Comparison of ENCODE assay signal across 9 cellular contexts in the genomic region with DNA sequence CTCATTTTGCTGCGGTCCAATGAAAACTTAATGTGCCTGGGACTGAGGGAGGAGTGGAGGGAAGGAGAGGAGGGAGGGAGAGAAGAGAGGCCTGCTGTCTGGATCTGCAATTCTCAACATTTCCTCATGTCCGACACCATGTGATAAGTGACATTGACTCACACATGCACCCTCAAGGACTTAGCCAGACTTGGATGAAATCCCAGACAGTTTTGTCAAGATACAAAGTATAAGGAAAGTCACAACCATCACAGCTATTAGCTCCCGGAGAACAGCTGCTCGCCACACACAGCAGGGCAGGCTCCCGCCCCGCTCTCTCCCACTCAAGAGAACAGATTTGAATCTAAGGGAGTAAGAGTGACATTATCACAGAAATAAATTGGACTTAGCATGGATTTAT. TPM values are rescaled to one million over a fixed set of nuclear protein-coding genes. Genes with fewer than 3 reads are reported as not detected.
A peak's percentile ranks its signal among the peaks of the same experiment; 100 is the strongest.
DNase-seq lines count a peak whose midpoint lies in the region; ATAC-seq and TF ChIP-seq lines count a peak whose summit lies in the region.
"Had no signal": no experiment of that assay in that cellular context is flagged by ENCODE, and none has a peak within 500 bp of the region (broad histone marks: within the 10 kb centered on the region; RNA-seq: fewer than 3 reads in every experiment).

No MANE protein-coding gene starts in this region.

- H3K4me2 ChIP-seq in fibroblast of lung (ENCODE audit: extremely low read depth, insufficient read depth, low read length) = peak overlapping the region; percentile 32

- WGBS in ovary, 3 donors = 4 to 26% (median 12%) methylated on average over 6 of the region's 6 CpGs

- no peak overlapping the region for H3K9ac ChIP-seq in fibroblast of lung (ENCODE audit: insufficient read depth, low read length)

- no peak for TF ChIP-seq EP300 in ovary (IDR thresholded peaks at IDR 0.05)

- H3K27me3 ChIP-seq in fibroblast of lung (ENCODE audit: control insufficient read depth, insufficient read depth, low read length) (no peaks in the 10 kb centered on the region), ovary (no peaks in the 10 kb centered on the region)

- TF ChIP-seq POLR2A in ovary (IDR thresholded peaks at IDR 0.05) = no peak

- H3K4me1 ChIP-seq in fibroblast of lung (ENCODE audit: control insufficient read depth, extremely low read depth, insufficient read depth, low read length) = peaks cover 18% of the 10 kb centered on the region
- peaks cover 27% of the 10 kb centered on the region for H3K4me1 ChIP-seq in ovary (ENCODE audit: insufficient read depth)

- H3K36me3 ChIP-seq in fibroblast of lung (ENCODE audit: control insufficient read depth, insufficient read depth, low read length) = peaks cover 2% of the 10 kb centered on the region
- H3K36me3 ChIP-seq in ovary = no peaks in the 10 kb centered on the region

- intact Hi-C loops in ovary (cut with DNase I) (loop anchor here in 2 of 4 donors (5.0 to 10.0 kb wide), 2 partner anchors 54 to 336 kb away; partner anchors contain the start of gene NPTXR (in 2 of the 2)), posterior vena cava (cut with DNase I) (no loop called here)

- H3K27ac ChIP-seq in fibroblast of lung (ENCODE audit: insufficient read depth, low read length) = peak overlapping the region; percentile 57
- H3K27ac ChIP-seq in ovary = peak overlapping the region in 1 of 2 donors; percentile 93

- no peak overlapping the region for H2AFZ ChIP-seq in fibroblast of lung (ENCODE audit: low read length)

- TF ChIP-seq CTCF in AG09319 (IDR thresholded peaks at IDR 0.05; ENCODE audit: low read depth, low read length) = no peak
- no peak for TF ChIP-seq CTCF in fibroblast of lung (conservative IDR thresholded peaks at IDR 0.05 in 1 of 2, IDR thresholded peaks at IDR 0.05 in 1 of 2; ENCODE audit: low read depth in 1 of 2, low read length in 2 of 2)
- no peak for TF ChIP-seq CTCF in ovary (IDR thresholded peaks at IDR 0.05)

- peaks cover 2% of the 10 kb centered on the region for H3K79me2 ChIP-seq in fibroblast of lung (ENCODE audit: control insufficient read depth, insufficient read depth, low read length)

- H3K9me3 ChIP-seq in fibroblast of lung (ENCODE audit: control insufficient read depth, insufficient read depth, low read depth, low read length) = no peaks in the 10 kb centered on the region
- no peaks in the 10 kb centered on the region for H3K9me3 ChIP-seq in ovary

- H3K4me3 ChIP-seq in fibroblast of lung (replicated peaks in 1 of 4; ENCODE audit: control extremely low read depth in 1 of 4, insufficient read depth in 1 of 4, low read depth in 3 of 4, low read length in 4 of 4) = no peak overlapping the region
- no peak overlapping the region for H3K4me3 ChIP-seq in ovary

- no peaks in the 10 kb centered on the region for H4K20me1 ChIP-seq in fibroblast of lung (ENCODE audit: control insufficient read depth, extremely low read depth, insufficient read depth, low read length)

- no peak for ATAC-seq in HG02884 (IDR thresholded peaks at IDR 0.05; ENCODE audit: unreplicated experiment)

- DNase-seq in AG09319 (ENCODE audit: extremely low read depth, low read depth) (peak; percentile 70), NCI-H524 treated with DMSO at 0.1 percent for 48 hours (lab: John Stamatoyannopoulos, UW) (peak; percentile 64), fibroblast of lung (ENCODE audit: low read depth in 2 of 2) (peak; percentile 97 to 98), ovary (peak in 3 of 5 donors; percentile 57 to 70 (median 58)), posterior vena cava (ENCODE audit: low spot score) (no peak), UCSD-AML1 (lab: John Stamatoyannopoulos, UW; ENCODE audit: unreplicated experiment) (no peak)
- no peak for DNase-seq in activated naive CD4-positive, alpha-beta T cell treated with Interleukin-2 at 50 U/mL for 16 hours
- DNase-seq: NK-92 treated with Interleukin-12 subunit alpha and Interleukin-12 subunit beta, amount 100 ng/mL, for 24 hours had no signal

RNA-seq across cellular contexts. Expression of gene DNAL4, which starts 5.5 kb away (rescaled TPM):
- total RNA-seq in fibroblast of lung (23.4 and 25.1 TPM in 2 replicates), ovary (10 to 100 TPM; 12.1 to 26.4 (median 16.3) TPM), posterior vena cava (1 to 10 TPM; 5.9 to 8.3 TPM)
- polyA plus RNA-seq in fibroblast of lung (9.0 and 13.3 TPM in 2 replicates), ovary (10 to 100 TPM; 12.2 to 23.5 TPM)
- 9.3 and 9.9 TPM in 2 replicates for polyA plus RNA-seq in fibroblast of lung (2012)
- 17.9 and 18.1 TPM in 2 replicates for polyA minus RNA-seq in fibroblast of lung (ENCODE audit: low replicate concordance)

RNA-seq across cellular contexts. Expression of gene SUN2, which starts 32.6 kb away (rescaled TPM):
- 42.1 and 76.6 TPM in 2 replicates for total RNA-seq in fibroblast of lung
- polyA plus RNA-seq in fibroblast of lung = 26.2 and 27.4 TPM in 2 replicates
- 46.4 and 50.4 TPM in 2 replicates for polyA plus RNA-seq in fibroblast of lung (2012)
- polyA minus RNA-seq in fibroblast of lung (ENCODE audit: low replicate concordance) = 183 and 189 TPM in 2 replicates
- total RNA-seq in ovary = 100 to 1,000 TPM; 152 to 311 (median 205) TPM
- polyA plus RNA-seq in ovary = 100 to 1,000 TPM in 1 of 2 donors, 10 to 100 TPM in 1; 21.2 to 156 TPM
- 100 to 1,000 TPM; 229 to 246 TPM for total RNA-seq in posterior vena cava

RNA-seq across cellular contexts. Expression of gene NPTXR, which starts 55.4 kb away (rescaled TPM):
- 1.0 and 2.0 TPM in 2 replicates for total RNA-seq in fibroblast of lung
- polyA plus RNA-seq in fibroblast of lung = 0.84 and 1.0 TPM in 2 replicates
- polyA plus RNA-seq in fibroblast of lung (2012) = 1.2 and 1.4 TPM in 2 replicates
- polyA minus RNA-seq in fibroblast of lung (ENCODE audit: low replicate concordance) = 2.9 and 3.9 TPM in 2 replicates
- total RNA-seq in ovary = 10 to 100 TPM in 5 of 7 donors, 1 to 10 TPM in 2; 5.2 to 23.1 (median 15.4) TPM
- 1 to 10 TPM; 5.3 to 6.3 TPM for polyA plus RNA-seq in ovary
- 1 to 10 TPM; 8.3 to 8.4 TPM for total RNA-seq in posterior vena cava

Comparison
In these comparisons a context has a peak if more than half of its experiments do, and no peak if none do; other contexts are left out.
1. DNase-seq: peak in AG09319 (single experiment), NCI-H524 treated with DMSO at 0.1 percent for 48 hours (single experiment), fibroblast of lung (2 of 2) and ovary (3 of 5); none in posterior vena cava (single experiment), UCSD-AML1 (single experiment) and activated naive CD4-positive, alpha-beta T cell treated with Interleukin-2 at 50 U/mL for 16 hours (single experiment).